In the genomic region with DNA sequence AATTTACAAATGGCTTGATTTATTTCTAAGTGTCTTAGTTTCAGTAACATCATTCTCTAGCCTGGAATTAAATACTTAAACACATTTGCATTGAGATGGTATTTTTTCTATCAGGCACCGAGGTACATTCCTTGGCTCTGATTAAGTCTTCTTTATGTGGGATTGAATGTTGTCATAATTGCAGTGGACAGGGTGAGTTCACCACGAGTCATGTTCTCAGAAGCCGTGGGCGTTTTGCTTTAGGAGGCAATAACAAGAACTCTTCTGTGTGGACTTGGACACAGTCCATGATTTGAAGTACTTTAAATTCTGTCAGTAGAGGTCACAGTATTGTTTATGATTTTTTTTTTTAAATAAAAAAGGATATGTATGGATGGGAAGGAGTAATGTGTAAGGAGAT, we compare ENCODE assay signal across 10 cellular contexts. TPM values are rescaled to one million over a fixed set of nuclear protein-coding genes. Genes with fewer than 3 reads are reported as not detected.
A peak's percentile ranks its signal among the peaks of the same experiment; 100 is the strongest.
DNase-seq lines count a peak whose midpoint lies in the region; ATAC-seq lines count a peak whose summit lies in the region.
"Had no signal": no experiment of that assay in that cellular context is flagged by ENCODE, and none has a peak within 500 bp of the region (broad histone marks: within the 10 kb centered on the region; RNA-seq: fewer than 3 reads in every experiment).

No MANE protein-coding gene starts in this region.

- no peak for ATAC-seq in GM19324 (IDR thresholded peaks at IDR 0.05; ENCODE audit: low FRiP score, unreplicated experiment)
- ATAC-seq in HG02571 (IDR thresholded peaks at IDR 0.05; ENCODE audit: unreplicated experiment): no peak
- ATAC-seq in GM18870 (IDR thresholded peaks at IDR 0.05; ENCODE audit: unreplicated experiment): no peak

- DNase-seq in AG08395 (ENCODE audit: low spot score) (peak; percentile 53), HS-27A (ENCODE audit: low read depth) (peak; percentile 34), astrocyte of the hippocampus (ENCODE audit: low read depth, low spot score) (peak; percentile 78), myocyte (ENCODE audit: low read depth) (peak; percentile 26), DMS79 treated with DMSO at 0.1 percent for 48 hours (lab: John Stamatoyannopoulos, UW) (no peak)
- DNase-seq: GF-D8, stomach had no signal

RNA-seq across cellular contexts. Expression of a gene that starts 57.1 kb away (rescaled TPM):
- total RNA-seq in myocyte: 0.21 and 0.47 TPM in 2 replicates
- polyA plus RNA-seq in myocyte (2012): not detected
